9 cellular contexts compared by ENCODE assay signal in genomic region chr15:37824717-37825382, GRCh38.
DNase-seq lines count a peak whose midpoint lies in the region; ATAC-seq, FAIRE-seq and TF ChIP-seq lines count a peak whose summit lies in the region.
"Had no signal": no experiment of that assay in that cellular context is flagged by ENCODE, and none has a peak within 500 bp of the region (broad histone marks: within the 10 kb centered on the region; RNA-seq: fewer than 3 reads in every experiment).

No MANE protein-coding gene starts in this region.

- no peaks in the 10 kb centered on the region for H3K9me1 ChIP-seq in keratinocyte (ENCODE audit: control insufficient read depth, extremely low read depth, insufficient read depth, low read length)

- no peak overlapping the region for H3K27ac ChIP-seq in keratinocyte (ENCODE audit: control insufficient read depth, insufficient read depth, low read length)

- H3K4me1 ChIP-seq in keratinocyte (ENCODE audit: control insufficient read depth, extremely low read depth, insufficient read depth, low read length) = peaks cover 4% of the 10 kb centered on the region

- peak; percentile 58 for FAIRE-seq in HTR-8/SVneo (lab: Jason Lieb, UNC)
- FAIRE-seq in keratinocyte (lab: Jason Lieb, UNC) = peak; percentile 76

- ATAC-seq in GM21528 (IDR thresholded peaks at IDR 0.05; ENCODE audit: low FRiP score, unreplicated experiment) = no peak
- ATAC-seq: left ventricle myocardium superior had no signal

- no peaks in the 10 kb centered on the region for H3K36me3 ChIP-seq in keratinocyte (ENCODE audit: control insufficient read depth in 2 of 2, extremely low read depth in 1 of 2, insufficient read depth in 2 of 2, low read length in 2 of 2)

- no peak overlapping the region for H3K4me3 ChIP-seq in keratinocyte (ENCODE audit: control insufficient read depth in 2 of 3, extremely low read depth in 1 of 3, insufficient read depth in 2 of 3, low read depth in 1 of 3, low read length in 3 of 3)

- DNase-seq in AG20443 (ENCODE audit: low spot score) = peak; percentile 92
- DNase-seq in HTR-8/SVneo (ENCODE audit: insufficient read length, low spot score) = peak; percentile 57
- peak; percentile 48 for DNase-seq in UCSD-AML1 (lab: John Stamatoyannopoulos, UW; ENCODE audit: unreplicated experiment)
- DNase-seq in keratinocyte (ENCODE audit: low read depth, low spot score) = peak; percentile 25
- DNase-seq in RPMI8226 = no peak
- DNase-seq in DMS79 treated with DMSO at 0.1 percent for 48 hours (lab: John Stamatoyannopoulos, UW) = no peak
- DNase-seq in ecto neural progenitor cell (ENCODE audit: low spot score) = no peak
- DNase-seq: left ventricle myocardium superior had no signal

- no peaks in the 10 kb centered on the region for H4K20me1 ChIP-seq in keratinocyte (ENCODE audit: control insufficient read depth, extremely low read depth, insufficient read depth, low read length)

- no peak overlapping the region for H2AFZ ChIP-seq in keratinocyte (ENCODE audit: control insufficient read depth, low read length)

- H3K9me3 ChIP-seq in keratinocyte (ENCODE audit: control insufficient read depth, low read depth, low read length) = no peaks in the 10 kb centered on the region

- no peak overlapping the region for H3K4me2 ChIP-seq in keratinocyte (ENCODE audit: control insufficient read depth, extremely low read depth, insufficient read depth, low read depth, low read length)

- peak; percentile 13 to 55 (median 18) for TF ChIP-seq CTCF in keratinocyte (optimal IDR thresholded peaks at IDR 0.05 in 1 of 3, IDR thresholded peaks at IDR 0.05 in 1 of 3, conservative IDR thresholded peaks at IDR 0.05 in 1 of 3; ENCODE audit: extremely low read depth in 1 of 3, insufficient read depth in 2 of 3, low read length in 3 of 3)

- no peak overlapping the region for H3K9ac ChIP-seq in keratinocyte (ENCODE audit: control insufficient read depth, extremely low read depth, insufficient read depth, low read length)

- no peaks in the 10 kb centered on the region for H3K27me3 ChIP-seq in keratinocyte (ENCODE audit: control insufficient read depth, extremely low read depth, insufficient read depth, low read length)

- dilution Hi-C loops in keratinocyte (cut with MboI; ENCODE audit: extremely low pct_ligation_motif_present, low sequenced_read_pairs) = no loop called here

- no peaks in the 10 kb centered on the region for H3K79me2 ChIP-seq in keratinocyte (ENCODE audit: control insufficient read depth, insufficient read depth, low read length)

Comparison
In these comparisons a context has a peak if more than half of its experiments do, and no peak if none do; other contexts are left out.
1. DNase-seq: peak in AG20443 (single experiment), HTR-8/SVneo (single experiment), UCSD-AML1 (single experiment) and keratinocyte (single experiment); none in RPMI8226 (single experiment), DMS79 treated with DMSO at 0.1 percent for 48 hours (single experiment) and ecto neural progenitor cell (single experiment).